Comparison of ENCODE assay signal across 32 cellular contexts in genomic region chr19:50286443-50286842, GRCh38. TPM values are rescaled to one million over a fixed set of nuclear protein-coding genes. Genes with fewer than 3 reads are reported as not detected.
"Had no signal": no experiment of that assay in that cellular context is flagged by ENCODE, and none has a peak within 500 bp of the region (broad histone marks: within the 10 kb centered on the region; RNA-seq: fewer than 3 reads in every experiment).

No MANE protein-coding gene starts in this region.

- H3K4me3 ChIP-seq: adrenal gland, ascending aorta, body of pancreas, breast epithelium, cardiac muscle cell had no signal

- H3K27ac ChIP-seq: adrenal gland, ascending aorta, body of pancreas, brain microvascular endothelial cell, breast epithelium, cardiac muscle cell had no signal

- DNase-seq: activated gamma-delta T cell; activated gamma-delta T cell treated with Interleukin-2 at 50 U/mL for 16 hours; activated naive CD4-positive, alpha-beta T cell; activated naive CD4-positive, alpha-beta T cell treated with anti-CD3 and anti-CD28 coated beads for 36 hours; activated naive CD4-positive, alpha-beta T cell treated with anti-CD3 and anti-CD28 coated beads, Interleukin-2, amount 10 ng/mL, durations not matched to agents 7 days and 5 days; activated naive CD4-positive, alpha-beta T cell treated with anti-CD3 and anti-CD28 coated beads, Interleukin-2, amount 50 U/mL, for 16 hours; activated naive CD4-positive, alpha-beta T cell treated with Interleukin-2 at 50 U/mL for 16 hours; activated naive CD8-positive, alpha-beta T cell treated with anti-CD3 and anti-CD28 coated beads for 36 hours; activated naive CD8-positive, alpha-beta T cell treated with anti-CD3 and anti-CD28 coated beads, Interleukin-2, amount 10 ng/mL, durations not matched to agents 7 days and 5 days; activated naive CD8-positive, alpha-beta T cell treated with anti-CD3 and anti-CD28 coated beads, Interleukin-2, amount 50 U/mL, for 24 hours; activated T-cell treated with anti-CD3 and anti-CD28 coated beads for 4 hours; activated T-cell treated with anti-CD3 and anti-CD28 coated beads, Interleukin-2, amount 50 U/mL, for 1 hour; activated T-cell treated with anti-CD3 and anti-CD28 coated beads, Interleukin-2, amount 50 U/mL, for 24 hours; activated T-cell treated with anti-CD3 and anti-CD28 coated beads, Interleukin-2, amount 50 U/mL, for 4 hours; activated T-cell treated with anti-CD3 and anti-CD28 coated beads, Interleukin-2, amount 50 U/mL, for 48 hours; activated T-cell treated with anti-CD3 and anti-CD28 coated beads, Interleukin-2, amount 50 U/mL, for 72 hours; adrenal gland; amniotic stem cell; amygdala; anterior cingulate cortex; body of pancreas; brain microvascular endothelial cell; caudate nucleus; central memory CD4-positive, alpha-beta T cell; cerebellar nuclear complex had no signal

- H3K27me3 ChIP-seq: adrenal gland, ascending aorta, body of pancreas, brain microvascular endothelial cell, breast epithelium, cardiac muscle cell had no signal

- H3K36me3 ChIP-seq: adrenal gland, brain microvascular endothelial cell, breast epithelium, cardiac muscle cell had no signal

- ATAC-seq: activated naive CD4-positive, alpha-beta T cell treated with anti-CD3 and anti-CD28 coated beads, Interleukin-2, amount 50 U/mL, for 72 hours; activated naive CD8-positive, alpha-beta T cell treated with anti-CD3 and anti-CD28 coated beads, Interleukin-2, amount 50 U/mL, for 24 hours; activated T-cell treated with anti-CD3 and anti-CD28 coated beads, Interleukin-2, amount 50 U/mL, for 4 hours; activated T-cell treated with anti-CD3 and anti-CD28 coated beads, Interleukin-2, amount 50 U/mL, for 72 hours; activated T-helper 17 cell treated with anti-CD3 and anti-CD28 coated beads, Interleukin-2, amount 50 U/mL, for 72 hours; body of pancreas had no signal

- H3K4me1 ChIP-seq: adrenal gland, ascending aorta, body of pancreas, breast epithelium had no signal

RNA-seq across cellular contexts. Expression of gene KCNC3, which starts 42.7 kb away (rescaled TPM):
- total RNA-seq: astrocyte, bronchial epithelial cell had no signal
